In the genomic region with DNA sequence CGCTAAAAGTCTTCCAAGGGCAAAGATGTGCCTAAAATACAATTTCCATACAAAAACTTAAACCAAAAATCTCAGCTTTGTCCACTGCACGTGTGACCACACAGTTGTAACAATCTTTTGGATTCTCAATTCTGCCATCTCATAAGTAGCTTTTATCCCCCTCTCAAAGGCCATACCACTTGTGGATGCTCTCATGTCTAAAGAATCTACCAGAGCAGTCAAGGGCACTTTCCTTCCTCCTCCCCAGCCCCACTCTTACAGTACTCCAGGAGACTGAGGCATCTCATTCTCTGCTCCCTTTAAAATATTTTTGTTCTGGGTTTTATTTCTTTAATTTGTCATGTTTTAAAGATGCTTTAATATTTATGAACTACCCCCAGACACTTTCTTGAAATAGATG, we compare ENCODE assay signal across 1 cellular context.
TF ChIP-seq lines count a peak whose summit lies in the region.

No MANE protein-coding gene starts in this region.

TF ChIP-seq in IMR-90, 13 proteins besides CTCF, POLR2A, EP300 and RAD21:
- TF ChIP-seq, protein P1, sequence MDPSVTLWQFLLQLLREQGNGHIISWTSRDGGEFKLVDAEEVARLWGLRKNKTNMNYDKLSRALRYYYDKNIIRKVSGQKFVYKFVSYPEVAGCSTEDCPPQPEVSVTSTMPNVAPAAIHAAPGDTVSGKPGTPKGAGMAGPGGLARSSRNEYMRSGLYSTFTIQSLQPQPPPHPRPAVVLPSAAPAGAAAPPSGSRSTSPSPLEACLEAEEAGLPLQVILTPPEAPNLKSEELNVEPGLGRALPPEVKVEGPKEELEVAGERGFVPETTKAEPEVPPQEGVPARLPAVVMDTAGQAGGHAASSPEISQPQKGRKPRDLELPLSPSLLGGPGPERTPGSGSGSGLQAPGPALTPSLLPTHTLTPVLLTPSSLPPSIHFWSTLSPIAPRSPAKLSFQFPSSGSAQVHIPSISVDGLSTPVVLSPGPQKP (IDR thresholded peaks at IDR 0.05; ENCODE audit: borderline replicate concordance, low read depth, low read length): no peak
- TF ChIP-seq MXI1 (IDR thresholded peaks at IDR 0.05; ENCODE audit: borderline replicate concordance, low read depth, low read length) (no peak), RCOR1 (IDR thresholded peaks at IDR 0.05; ENCODE audit: insufficient replicate concordance, low read length) (no peak), MAFK (IDR thresholded peaks at IDR 0.05; ENCODE audit: low read depth, low read length) (no peak), NFE2L2 (IDR thresholded peaks at IDR 0.05; ENCODE audit: low read depth, low read length) (no peak), FOS (IDR thresholded peaks at IDR 0.05; ENCODE audit: low read depth, low read length) (no peak), RFX5 (IDR thresholded peaks at IDR 0.05; ENCODE audit: low read depth, low read length) (no peak), CHD1 (IDR thresholded peaks at IDR 0.05; ENCODE audit: low read depth, low read length) (no peak), MAZ (IDR thresholded peaks at IDR 0.05; ENCODE audit: borderline replicate concordance, low read depth, low read length) (no peak), BHLHE40 (IDR thresholded peaks at IDR 0.05; ENCODE audit: low read depth, low read length) (no peak), SMC3 (IDR thresholded peaks at IDR 0.05; ENCODE audit: low read depth, low read length) (no peak), CEBPB (IDR thresholded peaks at IDR 0.05; ENCODE audit: low read depth, low read length) (no peak)
- TF ChIP-seq, protein P2, sequence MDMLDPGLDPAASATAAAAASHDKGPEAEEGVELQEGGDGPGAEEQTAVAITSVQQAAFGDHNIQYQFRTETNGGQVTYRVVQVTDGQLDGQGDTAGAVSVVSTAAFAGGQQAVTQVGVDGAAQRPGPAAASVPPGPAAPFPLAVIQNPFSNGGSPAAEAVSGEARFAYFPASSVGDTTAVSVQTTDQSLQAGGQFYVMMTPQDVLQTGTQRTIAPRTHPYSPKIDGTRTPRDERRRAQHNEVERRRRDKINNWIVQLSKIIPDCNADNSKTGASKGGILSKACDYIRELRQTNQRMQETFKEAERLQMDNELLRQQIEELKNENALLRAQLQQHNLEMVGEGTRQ (IDR thresholded peaks at IDR 0.05; ENCODE audit: low read depth, low read length): no peak
